ENCODE assay signal across 8 cellular contexts in genomic region chr17:47615766-47616424, GRCh38. TPM values are rescaled to one million over a fixed set of nuclear protein-coding genes. Genes with fewer than 3 reads are reported as not detected.
A peak's percentile ranks its signal among the peaks of the same experiment; 100 is the strongest.
DNase-seq lines count a peak whose midpoint lies in the region; ATAC-seq and TF ChIP-seq lines count a peak whose summit lies in the region.

No MANE protein-coding gene starts in this region.

- H3K4me3 Mint-ChIP-seq in nephron progenitor cell: no peak overlapping the region

- peak overlapping the region in 1 of 4 donors; percentile 14 for H3K27ac ChIP-seq in esophagus muscularis mucosa (replicated peaks in 1 of 4)

- H3K27me3 Mint-ChIP-seq in nephron progenitor cell (ENCODE audit: low read depth, poor library complexity): no peaks in the 10 kb centered on the region

- no peak for TF ChIP-seq EP300 in esophagus muscularis mucosa (IDR thresholded peaks at IDR 0.05)

- no peaks in the 10 kb centered on the region for H3K9me3 ChIP-seq in esophagus muscularis mucosa

- DNase-seq in Daoy (ENCODE audit: low read depth): peak; percentile 32
- peak; percentile 61 for DNase-seq in KBM-7
- peak; percentile 13 for DNase-seq in SIG-M5 (lab: John Stamatoyannopoulos, UW)
- no peak for DNase-seq in esophagus muscularis mucosa (ENCODE audit: extremely low spot score)
- peak; percentile 6 for DNase-seq in nephron progenitor cell
- DNase-seq in mucosa of gallbladder (ENCODE audit: low spot score): no peak

- no peak for TF ChIP-seq POLR2A in esophagus muscularis mucosa (IDR thresholded peaks at IDR 0.05; ENCODE audit: low read depth)

- H3K27ac Mint-ChIP-seq in nephron progenitor cell: no peak overlapping the region

- TF ChIP-seq CTCF in esophagus muscularis mucosa (IDR thresholded peaks at IDR 0.05) (peak; percentile 72 to 75 (median 75)), nephron progenitor cell (IDR thresholded peaks at IDR 0.05) (peak; percentile 75)

- WGBS in esophagus muscularis mucosa: 72% methylated on average over 7 of the region's 8 CpGs

- no peaks in the 10 kb centered on the region for H3K27me3 ChIP-seq in esophagus muscularis mucosa

- intact Hi-C loops in esophagus muscularis mucosa (cut with DNase I): loop anchor here (5.0 kb wide), 1 partner anchor 114 kb away; no protein-coding TSS in a partner anchor

- no peak for ATAC-seq in GM21576 (IDR thresholded peaks at IDR 0.05; ENCODE audit: unreplicated experiment)
- ATAC-seq in GM21367 (IDR thresholded peaks at IDR 0.05; ENCODE audit: unreplicated experiment): no peak

- in situ Hi-C loops in KBM-7 (cut with MboI; ENCODE audit: low pct_unique_long_range_greater_than_20kb, low sequenced_read_pairs): loop anchor here (25.0 kb wide), 1 partner anchor 104 kb away; no protein-coding TSS in a partner anchor

- no peaks in the 10 kb centered on the region for H3K9me3 Mint-ChIP-seq in nephron progenitor cell

- H3K4me1 ChIP-seq in esophagus muscularis mucosa: peaks cover 5 to 28% (median 26%) of the 10 kb centered on the region in 4 donors

- peaks cover 31 to 88% (median 71%) of the 10 kb centered on the region in 4 donors for H3K36me3 ChIP-seq in esophagus muscularis mucosa

- H3K36me3 Mint-ChIP-seq in nephron progenitor cell (ENCODE audit: low read depth): peaks cover 65% of the 10 kb centered on the region

- no peak overlapping the region for H3K4me3 ChIP-seq in esophagus muscularis mucosa

- peaks cover under 1% of the 10 kb centered on the region for H3K4me1 Mint-ChIP-seq in nephron progenitor cell

RNA-seq across cellular contexts. Expression of gene KPNB1, which starts 33.8 kb away (rescaled TPM):
- 541 and 550 TPM in 2 replicates for total RNA-seq in Daoy (2014; rRNA removed; shearing (Covaris generic))
- total RNA-seq in esophagus muscularis mucosa (100 to 1,000 TPM; 179 to 236 (median 205) TPM), mucosa of gallbladder (207 TPM)

Comparison
In these comparisons a context has a peak if more than half of its experiments do, and no peak if none do; other contexts are left out.
1. DNase-seq: peak in Daoy (single experiment), KBM-7 (single experiment), SIG-M5 (single experiment) and nephron progenitor cell (single experiment); none in esophagus muscularis mucosa (single experiment) and mucosa of gallbladder (single experiment).